7 cellular contexts compared by ENCODE assay signal in genomic region chr1:61742620-61743431, GRCh38. TPM values are rescaled to one million over a fixed set of nuclear protein-coding genes. Genes with fewer than 3 reads are reported as not detected.
A peak's percentile ranks its signal among the peaks of the same experiment; 100 is the strongest.
DNase-seq lines count a peak whose midpoint lies in the region; ATAC-seq, FAIRE-seq and TF ChIP-seq lines count a peak whose summit lies in the region.

No MANE protein-coding gene starts in this region.

- H3K9me3 Mint-ChIP-seq in IgD-negative memory B cell, result no peaks in the 10 kb centered on the region
- no peaks in the 10 kb centered on the region for H3K9me3 Mint-ChIP-seq in activated T-helper 1 cell treated with anti-CD3 and anti-CD28 coated beads, Interleukin-12 subunit alpha, Interleukin-12 subunit beta, Interleukin-2, Interleukin-4 antibody, amounts not matched to agents 30 ng/mL and 10 ng/mL and 1 ng/mL, durations not matched to agents 14 hours and 24 hours and 36 hours

- peaks cover 4% of the 10 kb centered on the region for H3K27me3 ChIP-seq in neural cell (ENCODE audit: insufficient read depth, low read depth, low read length)

- intact Hi-C loops in activated T-helper 1 cell treated with anti-CD3 and anti-CD28 coated beads, Interleukin-12 subunit alpha, Interleukin-12 subunit beta, Interleukin-2, Interleukin-4 antibody, amounts not matched to agents 30 ng/mL and 10 ng/mL and 1 ng/mL, durations not matched to agents 14 hours and 24 hours and 36 hours (cut with micrococcal nuclease), result loop anchor here (1.0 to 2.0 kb wide), 3 partner anchors 18 to 666 kb away; partner anchors contain the start of gene TM2D1

- no peaks in the 10 kb centered on the region for H3K36me3 Mint-ChIP-seq in IgD-negative memory B cell
- H3K36me3 Mint-ChIP-seq in activated T-helper 1 cell treated with anti-CD3 and anti-CD28 coated beads, Interleukin-12 subunit alpha, Interleukin-12 subunit beta, Interleukin-2, Interleukin-4 antibody, amounts not matched to agents 30 ng/mL and 10 ng/mL and 1 ng/mL, durations not matched to agents 14 hours and 24 hours and 36 hours (ENCODE audit: low read depth), result peaks cover 10% of the 10 kb centered on the region

- peak overlapping the region; percentile 71 for H3K9ac ChIP-seq in neural cell (ENCODE audit: low read length)

- no peaks in the 10 kb centered on the region for H3K27me3 Mint-ChIP-seq in IgD-negative memory B cell
- H3K27me3 Mint-ChIP-seq in activated T-helper 1 cell treated with anti-CD3 and anti-CD28 coated beads, Interleukin-12 subunit alpha, Interleukin-12 subunit beta, Interleukin-2, Interleukin-4 antibody, amounts not matched to agents 30 ng/mL and 10 ng/mL and 1 ng/mL, durations not matched to agents 14 hours and 24 hours and 36 hours (ENCODE audit: insufficient read depth), result no peaks in the 10 kb centered on the region

- TF ChIP-seq RAD21 in neural cell (conservative IDR thresholded peaks at IDR 0.05), result no peak

- no peak for FAIRE-seq in frontal cortex (lab: Jason Lieb, UNC)

- peak overlapping the region; percentile 23 to 95 (median 78) for H3K27ac Mint-ChIP-seq in IgD-negative memory B cell
- H3K27ac Mint-ChIP-seq in activated T-helper 1 cell treated with anti-CD3 and anti-CD28 coated beads, Interleukin-12 subunit alpha, Interleukin-12 subunit beta, Interleukin-2, Interleukin-4 antibody, amounts not matched to agents 30 ng/mL and 10 ng/mL and 1 ng/mL, durations not matched to agents 14 hours and 24 hours and 36 hours, result no peak overlapping the region

- no peaks in the 10 kb centered on the region for H3K9me2 ChIP-seq in neural cell (ENCODE audit: insufficient read depth, low read length)

- TF ChIP-seq EP300 in neural cell (conservative IDR thresholded peaks at IDR 0.05; ENCODE audit: poor library complexity, severe bottlenecking), result no peak

- no peaks in the 10 kb centered on the region for H4K20me1 ChIP-seq in neural cell (ENCODE audit: insufficient read depth)

- H3K4me1 Mint-ChIP-seq in IgD-negative memory B cell, result peaks cover 17 to 26% (median 23%) of the 10 kb centered on the region in 3 donors
- peaks cover 22% of the 10 kb centered on the region for H3K4me1 Mint-ChIP-seq in activated T-helper 1 cell treated with anti-CD3 and anti-CD28 coated beads, Interleukin-12 subunit alpha, Interleukin-12 subunit beta, Interleukin-2, Interleukin-4 antibody, amounts not matched to agents 30 ng/mL and 10 ng/mL and 1 ng/mL, durations not matched to agents 14 hours and 24 hours and 36 hours (ENCODE audit: low read depth)

- DNase-seq in GM12865 (ENCODE audit: low read depth), result no peak
- no peak for DNase-seq in activated T-helper 1 cell treated with anti-CD3 and anti-CD28 coated beads, Interleukin-12 subunit alpha, Interleukin-12 subunit beta, Interleukin-2, Interleukin-4 antibody, amounts not matched to agents 30 ng/mL and 10 ng/mL and 1 ng/mL, durations not matched to agents 14 hours and 24 hours and 36 hours (ENCODE audit: low spot score)
- DNase-seq in frontal cortex (ENCODE audit: low spot score in 2 of 2), result peak; percentile 70 to 79
- DNase-seq in HuH-7 (ENCODE audit: low spot score), result no peak

- H3F3A ChIP-seq in neural cell (ENCODE audit: insufficient read depth, low read length, poor library complexity, severe bottlenecking), result no peaks in the 10 kb centered on the region

- peak; percentile 59 for ATAC-seq in GM21619 (IDR thresholded peaks at IDR 0.05; ENCODE audit: unreplicated experiment)

- peak overlapping the region; percentile 87 for H2AFZ ChIP-seq in neural cell (ENCODE audit: low read depth, low read length)

- H3K9me3 ChIP-seq in neural cell (ENCODE audit: low read length), result no peaks in the 10 kb centered on the region

- H3K4me2 ChIP-seq in neural cell (ENCODE audit: low read length), result peak overlapping the region; percentile 58

- no peaks in the 10 kb centered on the region for H3K36me3 ChIP-seq in neural cell (ENCODE audit: insufficient read depth, low read length)

- H3K4me3 Mint-ChIP-seq in IgD-negative memory B cell, result peak overlapping the region; percentile 62 to 96 (median 84)
- H3K4me3 Mint-ChIP-seq in activated T-helper 1 cell treated with anti-CD3 and anti-CD28 coated beads, Interleukin-12 subunit alpha, Interleukin-12 subunit beta, Interleukin-2, Interleukin-4 antibody, amounts not matched to agents 30 ng/mL and 10 ng/mL and 1 ng/mL, durations not matched to agents 14 hours and 24 hours and 36 hours, result peak overlapping the region; percentile 73

- H3K79me2 ChIP-seq in neural cell (replicated peaks; ENCODE audit: insufficient read depth, low read length), result no peaks in the 10 kb centered on the region

- TF ChIP-seq CTCF in GM12865 (IDR thresholded peaks at IDR 0.05; ENCODE audit: insufficient read depth, low read depth, low read length, missing control alignments) (no peak), neural cell (IDR thresholded peaks at IDR 0.05; ENCODE audit: poor library complexity, severe bottlenecking) (no peak)

- H3K4me3 ChIP-seq in GM12865 (ENCODE audit: low read depth, low read length) (peak overlapping the region; percentile 58), neural cell (ENCODE audit: low read length) (peak overlapping the region; percentile 69)

- peak overlapping the region; percentile 16 for H3K27ac ChIP-seq in neural cell (ENCODE audit: low read length)

TF ChIP-seq in neural cell, 6 proteins besides CTCF, POLR2A, EP300 and RAD21:
- TF ChIP-seq TAF1 (IDR thresholded peaks at IDR 0.05; ENCODE audit: low read depth) (no peak), SMC3 (conservative IDR thresholded peaks at IDR 0.05; ENCODE audit: poor library complexity) (no peak), MXI1 (conservative IDR thresholded peaks at IDR 0.05; ENCODE audit: poor library complexity, severe bottlenecking) (no peak), POLR2AphosphoS5 (IDR thresholded peaks at IDR 0.05) (no peak), REST (IDR thresholded peaks at IDR 0.05; ENCODE audit: borderline replicate concordance) (peak; percentile 2)
TF ChIP-seq in neural cell: peak in this region for 1.

RNA-seq across cellular contexts. Expression of gene PATJ, which starts 0.5 kb away (rescaled TPM):
- polyA plus RNA-seq in IgD-negative memory B cell (17.4 TPM), neural cell (7.8 and 9.9 TPM in 2 replicates)
- total RNA-seq in activated T-helper 1 cell treated with anti-CD3 and anti-CD28 coated beads, Interleukin-12 subunit alpha, Interleukin-12 subunit beta, Interleukin-2, Interleukin-4 antibody, amounts not matched to agents 30 ng/mL and 10 ng/mL and 1 ng/mL, durations not matched to agents 14 hours and 24 hours and 36 hours, result 5.1 and 7.3 TPM in 2 replicates
- total RNA-seq in frontal cortex, result 24.1 TPM
- polyA minus RNA-seq in neural cell, result 20.0 and 22.4 TPM in 2 replicates

RNA-seq across cellular contexts. Expression of gene TM2D1, which starts 17.9 kb away (rescaled TPM):
- polyA plus RNA-seq in IgD-negative memory B cell (46.8 TPM), neural cell (161 and 168 TPM in 2 replicates)
- total RNA-seq in activated T-helper 1 cell treated with anti-CD3 and anti-CD28 coated beads, Interleukin-12 subunit alpha, Interleukin-12 subunit beta, Interleukin-2, Interleukin-4 antibody, amounts not matched to agents 30 ng/mL and 10 ng/mL and 1 ng/mL, durations not matched to agents 14 hours and 24 hours and 36 hours, result 28.3 and 29.6 TPM in 2 replicates
- total RNA-seq in frontal cortex, result 96.6 TPM
- polyA minus RNA-seq in neural cell, result 71.9 and 78.9 TPM in 2 replicates

Comparison
In these comparisons a context has a peak if more than half of its experiments do, and no peak if none do; other contexts are left out.
1. DNase-seq: peak in frontal cortex (2 of 2); none in GM12865 (single experiment), activated T-helper 1 cell treated with anti-CD3 and anti-CD28 coated beads, Interleukin-12 subunit alpha, Interleukin-12 subunit beta, Interleukin-2, Interleukin-4 antibody, amounts not matched to agents 30 ng/mL and 10 ng/mL and 1 ng/mL, durations not matched to agents 14 hours and 24 hours and 36 hours (single experiment) and HuH-7 (single experiment).